Comparison of ENCODE assay signal across 10 cellular contexts in the genomic region with DNA sequence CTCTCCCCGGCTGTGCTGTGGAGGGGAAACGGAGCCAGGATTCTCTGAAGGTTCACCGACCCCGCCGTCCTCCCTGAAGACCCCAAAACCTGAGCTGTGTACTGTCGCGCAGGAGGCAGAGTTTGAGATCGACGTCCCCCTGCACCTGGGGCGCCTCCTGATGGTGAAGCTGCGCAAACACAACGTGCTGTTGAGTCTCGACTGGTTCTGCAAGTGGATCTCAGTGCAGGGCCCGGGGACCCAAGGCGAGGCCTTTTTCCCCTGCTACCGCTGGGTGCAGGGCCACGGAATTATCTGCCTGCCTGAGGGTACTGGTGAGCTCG.
A peak's percentile ranks its signal among the peaks of the same experiment; 100 is the strongest.
DNase-seq lines count a peak whose midpoint lies in the region; ATAC-seq, FAIRE-seq and TF ChIP-seq lines count a peak whose summit lies in the region.
"Had no signal": no experiment of that assay in that cellular context is flagged by ENCODE, and none has a peak within 500 bp of the region (broad histone marks: within the 10 kb centered on the region; RNA-seq: fewer than 3 reads in every experiment).

No MANE protein-coding gene starts in this region.

- H2BK5ac ChIP-seq in H9 (ENCODE audit: insufficient read length, low read length): no peak overlapping the region

- no peak overlapping the region for H3K27ac ChIP-seq in H9 (ENCODE audit: insufficient read length, low read depth, low read length)
- no peak overlapping the region for H3K27ac ChIP-seq in GM12878 (ENCODE audit: control insufficient read depth, insufficient read depth)
- H3K27ac ChIP-seq in left lung: no peak overlapping the region
- no peak overlapping the region for H3K27ac ChIP-seq in Peyer's patch
- H3K27ac ChIP-seq: epithelial cell of prostate had no signal

- H3K36me3 Mint-ChIP-seq in H9 (ENCODE audit: insufficient read depth in 1 of 3, low read depth in 3 of 3): peaks cover 3 to 38% (median 4%) of the 10 kb centered on the region in 3 experiments; a peak in 5 of 7 replicates

- H2BK15ac ChIP-seq in H9 (ENCODE audit: low read depth, low read length): no peak overlapping the region

- H4K8ac ChIP-seq in H9 (replicated peaks; ENCODE audit: insufficient read length, low read depth, low read length): no peak overlapping the region

- no peaks in the 10 kb centered on the region for H3K79me2 ChIP-seq in H9 (ENCODE audit: insufficient read depth, low read length)
- H3K79me2 ChIP-seq in GM12878 (ENCODE audit: control insufficient read depth, insufficient read depth, low read length): no peaks in the 10 kb centered on the region

- intact Hi-C loops in GM12878 (cut with micrococcal nuclease; ENCODE audit: unreplicated experiment) (no loop called here), left lung (cut with DNase I) (no loop called here)

- H3K27ac Mint-ChIP-seq in H9: no peak overlapping the region

- H4K20me1 ChIP-seq in H9 (ENCODE audit: control insufficient read depth, insufficient read depth, insufficient read length) (no peaks in the 10 kb centered on the region), GM12878 (ENCODE audit: control insufficient read depth, insufficient read depth) (no peaks in the 10 kb centered on the region)

- no peaks in the 10 kb centered on the region for H3K79me1 ChIP-seq in H9 (ENCODE audit: insufficient read depth, low read depth, low read length, poor library complexity, severe bottlenecking)

- no peak overlapping the region for H2BK12ac ChIP-seq in H9 (ENCODE audit: insufficient read length, low read depth, low read length)

- ATAC-seq in GM12878 (no peak), left lung (peak; percentile 73)
- ATAC-seq in activated CD4-positive, CD25-positive, alpha-beta regulatory T cell treated with anti-CD3 and anti-CD28 coated beads, Interleukin-2, amount 50 U/mL, for 24 hours: no peak
- ATAC-seq: sciatic nerve had no signal

- CTCF ChIA-PET in GM12878 (lab: Yijun Ruan, JAX): interaction anchor here (0.6 to 7.2 kb wide), 5 partner anchors 17 to 227 kb away, joined by 3 to 65 read pairs (median 5); no protein-coding TSS in a partner anchor

- no peak for TF ChIP-seq POLR2A in GM12878 (IDR thresholded peaks at IDR 0.05; ENCODE audit: low read depth, low read length)
- no peak for TF ChIP-seq POLR2A in Peyer's patch (IDR thresholded peaks at IDR 0.05)

- BruUV-seq in GM12878 (replicated peaks; lab: Mats Ljungman, UMichigan): no TSS peak

- DNase-seq in Ammon's horn (ENCODE audit: low spot score) (peak; percentile 41), H9 (peak; percentile 88), GM12878 (ENCODE audit: low read depth, low spot score) (no peak), left lung (no peak), Peyer's patch (no peak), midbrain (lab: John Stamatoyannopoulos, UW) (no peak), epidermal melanocyte (ENCODE audit: insufficient read length, low spot score) (no peak)

- peak overlapping the region; percentile 65 to 72 for H3K4me3 Mint-ChIP-seq in H9

- no peak overlapping the region for H2AK5ac ChIP-seq in H9 (ENCODE audit: insufficient read length, low read length)

- peaks cover 5% of the 10 kb centered on the region for H3K23me2 ChIP-seq in H9 (ENCODE audit: insufficient read length, low read depth, low read length, poor library complexity, severe bottlenecking)

- H3K14ac ChIP-seq in H9 (ENCODE audit: insufficient read depth, low read length): no peak overlapping the region

- WGBS in H9 (ENCODE audit: extremely low coverage, insufficient read length, low lambda C conversion rate): no CpG with 5 or more reads among the region's 18 CpGs
- WGBS in GM12878 (ENCODE audit: insufficient coverage, insufficient replicate concordance, low lambda C conversion rate, missing lambda C conversion rate): 8% methylated on average over 16 of the region's 18 CpGs

- RAD21 ChIA-PET in GM12878 (lab: Charles Lee; ENCODE audit: unreplicated experiment): interaction anchor here (0.7 to 1.0 kb wide), 2 partner anchors 50 to 51 kb away, joined by 3 to 4 read pairs; no protein-coding TSS in a partner anchor

- H3K4me1 Mint-ChIP-seq in H9: 0 out of 4 replicates have a peak, but pooled peaks cover 0 to 3% of the 10 kb centered on the region in 2 experiments

- H3K27me3 ChIP-seq in H9 (ENCODE audit: insufficient read depth, low read length) (no peaks in the 10 kb centered on the region), GM12878 (replicated peaks in 1 of 2; ENCODE audit: control insufficient read depth in 2 of 2, insufficient read depth in 2 of 2, low read length in 1 of 2) (no peaks in the 10 kb centered on the region), left lung (peaks cover 20 to 39% of the 10 kb centered on the region in 2 donors), Peyer's patch (no peaks in the 10 kb centered on the region)

- no peak overlapping the region for H3T11ph ChIP-seq in H9 (ENCODE audit: low read length)

- H3K9me3 ChIP-seq in H9 (ENCODE audit: control insufficient read depth, low read depth, low read length) (no peaks in the 10 kb centered on the region), GM12878 (replicated peaks; ENCODE audit: control insufficient read depth, insufficient read depth, low read length) (no peaks in the 10 kb centered on the region), left lung (no peaks in the 10 kb centered on the region), Peyer's patch (no peaks in the 10 kb centered on the region)

- H3K23ac ChIP-seq in H9 (ENCODE audit: insufficient read length, low read depth, low read length): no peak overlapping the region

- in situ Hi-C loops in GM12878 (cut with MboI): no loop called here

- H4K5ac ChIP-seq in H9 (ENCODE audit: insufficient read length, low read depth, low read length): no peak overlapping the region

- TF ChIP-seq CTCF in H9 (conservative IDR thresholded peaks at IDR 0.05): peak; percentile 81
- peak; percentile 28 to 52 (median 32); a peak in 5 of 6 replicates for TF ChIP-seq CTCF in GM12878 (IDR thresholded peaks at IDR 0.05 in 2 of 3, conservative IDR thresholded peaks at IDR 0.05 in 1 of 3; ENCODE audit: control insufficient read depth in 2 of 3, extremely low read depth in 1 of 3, insufficient read depth in 1 of 3, low read depth in 3 of 3, low read length in 3 of 3)
- TF ChIP-seq CTCF in left lung (IDR thresholded peaks at IDR 0.05): peak in 1 of 2 donors; percentile 23
- TF ChIP-seq CTCF in Peyer's patch (IDR thresholded peaks at IDR 0.05): no peak

- SMC1A ChIA-PET in GM12878 (lab: Charles Lee; ENCODE audit: uncharacterized antibody, unreplicated experiment): interaction anchor here (0.9 to 4.2 kb wide), 4 partner anchors 8 to 224 kb away, joined by 3 to 31 read pairs (median 4); no protein-coding TSS in a partner anchor

- no peak overlapping the region for H4K91ac ChIP-seq in H9 (ENCODE audit: insufficient read length, low read depth, low read length)

- TF ChIP-seq EP300 in GM12878 (IDR thresholded peaks at IDR 0.05; ENCODE audit: borderline replicate concordance in 1 of 2, control insufficient read depth in 1 of 2, low read depth in 2 of 2, low read length in 2 of 2): no peak

- H3K36me3 ChIP-seq in GM12878 (ENCODE audit: control insufficient read depth in 2 of 2, insufficient read depth in 2 of 2, low read length in 1 of 2) (no peaks in the 10 kb centered on the region; a peak in 1 of 4 replicates), left lung (no peaks in the 10 kb centered on the region), Peyer's patch (no peaks in the 10 kb centered on the region)

- H3K18ac ChIP-seq in H9 (ENCODE audit: insufficient read length, low read depth, low read length): no peak overlapping the region

- no peak overlapping the region for H2BK120ac ChIP-seq in H9 (ENCODE audit: low read depth, low read length, poor library complexity, severe bottlenecking)

- POLR2A ChIA-PET in GM12878 (lab: Charles Lee): no interaction called here

- TF ChIP-seq RAD21 in GM12878 (IDR thresholded peaks at IDR 0.05; ENCODE audit: insufficient read depth, low read depth, low read length): 0 out of 2 replicates have a peak, but pooled peaks have one; percentile 26

- H3K4me1 ChIP-seq in H9 (ENCODE audit: insufficient read depth, low read length): no peaks in the 10 kb centered on the region
- no peaks in the 10 kb centered on the region for H3K4me1 ChIP-seq in GM12878 (ENCODE audit: control insufficient read depth, insufficient read depth, low read length)
- H3K4me1 ChIP-seq in left lung: no peaks in the 10 kb centered on the region
- H3K4me1 ChIP-seq in Peyer's patch: no peaks in the 10 kb centered on the region

- H3K56ac ChIP-seq in H9 (ENCODE audit: insufficient read length, low read depth, low read length): no peak overlapping the region

- H3K9ac ChIP-seq in H9 (ENCODE audit: extremely low read depth, insufficient read length, low read length) (no peak overlapping the region), GM12878 (ENCODE audit: control insufficient read depth, insufficient read depth, low read length) (no peak overlapping the region)

- H3K4me3 ChIP-seq in GM12878: no peak overlapping the region
- H3K4me3 ChIP-seq in left lung: no peak overlapping the region
- peak overlapping the region in 1 of 4 donors; percentile 13 for H3K4me3 ChIP-seq in Peyer's patch

- no peak for FAIRE-seq in GM12878 (lab: Jason Lieb, UNC)

- H3K9me3 Mint-ChIP-seq in H9: no peaks in the 10 kb centered on the region

- H3K27me3 Mint-ChIP-seq in H9 (ENCODE audit: low read depth): peaks cover 66% of the 10 kb centered on the region

- H3K4ac ChIP-seq in H9 (ENCODE audit: low read depth, low read length): no peak overlapping the region

- H2BK20ac ChIP-seq in H9 (ENCODE audit: low read depth, low read length, poor library complexity, severe bottlenecking): no peak overlapping the region

- H3K4me2 ChIP-seq in H9 (ENCODE audit: insufficient read depth, insufficient read length, low read length): no peak overlapping the region
- no peak overlapping the region for H3K4me2 ChIP-seq in GM12878 (ENCODE audit: control insufficient read depth, insufficient read depth)

- no peak overlapping the region for H2AFZ ChIP-seq in H9 (ENCODE audit: low read length)
- H2AFZ ChIP-seq in GM12878 (ENCODE audit: control insufficient read depth, low read depth, low read length): no peak overlapping the region

TF ChIP-seq in GM12878, 131 proteins besides CTCF, POLR2A, EP300 and RAD21:
- no peak for TF ChIP-seq NBN (IDR thresholded peaks at IDR 0.05)
- TF ChIP-seq MTA3 (IDR thresholded peaks at IDR 0.05; ENCODE audit: borderline replicate concordance, low read length): no peak
- TF ChIP-seq SMC3 (IDR thresholded peaks at IDR 0.05; ENCODE audit: borderline replicate concordance, low read length): peak; percentile 31; the same call in 1 of the 2 replicates

Comparison
In these comparisons a context has a peak if more than half of its experiments do, and no peak if none do; other contexts are left out.
1. DNase-seq: peak in Ammon's horn (single experiment) and H9 (single experiment); none in GM12878 (single experiment), left lung (0 of 2), Peyer's patch (0 of 3), midbrain (single experiment) and epidermal melanocyte (single experiment).
2. CTCF ChIP-seq: peak in H9 (single experiment) and GM12878 (3 of 3); none in Peyer's patch (0 of 6).